ENCODE assay signal across 8 cellular contexts in genomic region chr1:228109073-228109961, GRCh38. TPM values are rescaled to one million over a fixed set of nuclear protein-coding genes. Genes with fewer than 3 reads are reported as not detected.
DNase-seq lines count a peak whose midpoint lies in the region; ATAC-seq and TF ChIP-seq lines count a peak whose summit lies in the region.

TSS of gene MRPL55 (minus strand) at chr1:228109299. CDS start at chr1:228108260, 1,039 bp downstream.

- H3K4me3 ChIP-seq in Peyer's patch (peak within 1 kb of the TSS; percentile 87 to 96 (median 94)), esophagus muscularis mucosa (peak within 1 kb of the TSS; percentile 75 to 98 (median 84))

- intact Hi-C loops in esophagus muscularis mucosa (cut with DNase I): no loop called here

- no peaks in the 10 kb centered on the region for H3K9me3 ChIP-seq in KOPT-K1 (ENCODE audit: insufficient read depth, low read length, poor library complexity, severe bottlenecking)
- H3K9me3 ChIP-seq in Peyer's patch: no peaks in the 10 kb centered on the region
- no peaks in the 10 kb centered on the region for H3K9me3 ChIP-seq in esophagus muscularis mucosa

- DNase-seq in DMS79 (lab: John Stamatoyannopoulos, UW) (peak; percentile 80), Peyer's patch (peak; percentile 99 to 100 (median 99)), esophagus muscularis mucosa (ENCODE audit: extremely low spot score) (peak; percentile 100), myocyte (ENCODE audit: low read depth) (peak; percentile 96)
- peak; percentile 100 for DNase-seq in activated T-cell treated with anti-CD3 and anti-CD28 coated beads, Interleukin-2, amount 50 U/mL, for 48 hours
- DNase-seq in stimulated activated CD8-positive, alpha-beta memory T cell treated with anti-CD3 and anti-CD28 coated beads, Interleukin-7, amount 100 ng/mL, for 48 hours (ENCODE audit: extremely low read depth in 1 of 2, low read depth in 1 of 2): peak; percentile 92 to 98

- TF ChIP-seq POLR2A in Peyer's patch (IDR thresholded peaks at IDR 0.05) (peak; percentile 96), esophagus muscularis mucosa (IDR thresholded peaks at IDR 0.05; ENCODE audit: low read depth) (peak; percentile 91)

- H3K27me3 ChIP-seq in Peyer's patch (no peaks in the 10 kb centered on the region), esophagus muscularis mucosa (no peaks in the 10 kb centered on the region)

- H3K27ac ChIP-seq in KOPT-K1 (ENCODE audit: low read depth, low read length, poor library complexity, severe bottlenecking) (peak within 1 kb of the TSS; percentile 69), Peyer's patch (peak within 1 kb of the TSS; percentile 91 to 97 (median 92)), esophagus muscularis mucosa (replicated peaks in 1 of 4) (peak within 1 kb of the TSS; percentile 90 to 97 (median 93))

- H3K4me1 ChIP-seq in Peyer's patch (peaks cover 0 to 24% (median 11%) of the 10 kb centered on the region in 4 donors), esophagus muscularis mucosa (peaks cover 21 to 30% (median 28%) of the 10 kb centered on the region in 4 donors)

- H3K36me3 ChIP-seq in KOPT-K1 (ENCODE audit: insufficient read depth, low read length) (peaks cover 23% of the 10 kb centered on the region), Peyer's patch (peaks cover 0 to 22% (median 0%) of the 10 kb centered on the region in 3 donors), esophagus muscularis mucosa (peaks cover 0 to 27% (median 25%) of the 10 kb centered on the region in 4 donors)

- WGBS in esophagus muscularis mucosa: under 1% methylated on average over 26 of the region's 66 CpGs

- ATAC-seq in GM21786 (IDR thresholded peaks at IDR 0.05; ENCODE audit: unreplicated experiment): peak; percentile 93

- no peak for TF ChIP-seq CTCF in Peyer's patch (IDR thresholded peaks at IDR 0.05)
- peak in 1 of 3 experiments; percentile 36 for TF ChIP-seq CTCF in esophagus muscularis mucosa (IDR thresholded peaks at IDR 0.05)

- no peak for TF ChIP-seq EP300 in esophagus muscularis mucosa (IDR thresholded peaks at IDR 0.05)

RNA-seq across cellular contexts. Expression of gene MRPL55, which starts in this region (rescaled TPM):
- total RNA-seq in Peyer's patch (10 to 100 TPM; 70.1 to 99.6 (median 80.8) TPM), esophagus muscularis mucosa (10 to 100 TPM; 52.3 to 64.9 (median 60.1) TPM), myocyte (67.0 and 82.8 TPM in 2 replicates)
- polyA plus RNA-seq in myocyte (2012): 79.5 TPM

Comparison
In these comparisons a context has a peak if more than half of its experiments do, and no peak if none do; other contexts are left out.
1. Peak in every context shown above with its lines: DNase-seq, ATAC-seq, H3K4me3 ChIP-seq and H3K27ac ChIP-seq.